36 cellular contexts compared by ENCODE assay signal in the genomic region with DNA sequence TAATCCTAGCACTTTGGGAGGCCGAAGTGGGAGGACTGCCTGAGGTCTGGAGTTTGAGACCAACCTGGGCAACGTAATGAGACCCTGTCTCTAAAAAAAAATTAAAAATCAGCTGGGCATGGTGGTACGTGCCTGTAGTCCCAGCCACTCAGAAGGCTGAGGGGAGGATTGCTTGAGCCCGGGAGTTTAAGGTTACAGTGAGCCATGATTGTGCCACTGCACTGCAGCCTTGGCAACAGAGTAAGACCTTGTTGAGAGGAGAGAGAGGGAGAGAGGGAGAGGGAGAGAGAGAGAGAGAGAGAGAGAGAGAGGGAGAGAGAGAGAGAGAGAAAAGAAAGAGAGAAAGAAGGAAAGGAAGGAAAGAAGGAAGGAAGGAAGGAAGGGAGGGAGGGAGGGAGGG.
"Had no signal": no experiment of that assay in that cellular context is flagged by ENCODE, and none has a peak within 500 bp of the region (broad histone marks: within the 10 kb centered on the region; RNA-seq: fewer than 3 reads in every experiment).

No MANE protein-coding gene starts in this region.

- H3K4me3 ChIP-seq: adrenal gland, cardiac muscle cell had no signal

- H3K36me3 Mint-ChIP-seq: brain had no signal

- H3K4me3 Mint-ChIP-seq: activated B cell treated with CpG ODN at 0.5 μM for 24 hours; activated CD4-positive, alpha-beta memory T cell treated with anti-CD3 and anti-CD28 coated beads for 36 hours; activated CD4-positive, alpha-beta T cell treated with anti-CD3 and anti-CD28 coated beads, Interleukin-2, amount 10 ng/mL, durations not matched to agents 24 days and 14 days; activated CD8-positive, alpha-beta T cell treated with anti-CD3 and anti-CD28 coated beads for 36 hours; activated naive CD4-positive, alpha-beta T cell treated with anti-CD3 and anti-CD28 coated beads for 36 hours; activated naive CD8-positive, alpha-beta T cell treated with anti-CD3 and anti-CD28 coated beads for 36 hours; activated T-cell treated with anti-CD3 and anti-CD28 coated beads, Interleukin-2, amount 50 U/mL, for 4 hours; activated T-cell treated with anti-CD3 and anti-CD28 coated beads, Interleukin-2, amount 50 U/mL, for 72 hours; activated T-helper 1 cell treated with anti-CD3 and anti-CD28 coated beads, Interleukin-12 subunit alpha, Interleukin-12 subunit beta, Interleukin-2, Interleukin-4 antibody, amounts not matched to agents 30 ng/mL and 10 ng/mL and 1 ng/mL, durations not matched to agents 14 hours and 24 hours and 36 hours; activated T-helper 17 cell treated with anti-CD3 and anti-CD28 coated beads, Interleukin-2, amount 50 U/mL, for 72 hours; brain; central memory CD8-positive, alpha-beta T cell; T-helper 1 cell treated with Interleukin-12 subunit alpha and Interleukin-12 subunit beta and Interleukin-4 antibody, amounts not matched to agents 30 μg/mL and 1 μg/mL, for 36 hours; T-helper 2 cell treated with Interferon-gamma antibody and Interleukin-4, amounts not matched to agents 5 μg/mL and 100 μg/mL, for 36 hours had no signal

- H3K27ac ChIP-seq: adrenal gland, VCaP had no signal

- H3K36me3 ChIP-seq: adrenal gland, cardiac muscle cell had no signal

- H3K27me3 Mint-ChIP-seq: activated B cell treated with CpG ODN at 0.5 μM for 24 hours; activated CD4-positive, alpha-beta memory T cell treated with anti-CD3 and anti-CD28 coated beads for 36 hours; activated CD4-positive, alpha-beta T cell treated with anti-CD3 and anti-CD28 coated beads, Interleukin-2, amount 10 ng/mL, durations not matched to agents 24 days and 14 days; activated CD8-positive, alpha-beta T cell treated with anti-CD3 and anti-CD28 coated beads for 36 hours; activated naive CD8-positive, alpha-beta T cell treated with anti-CD3 and anti-CD28 coated beads for 36 hours; activated T-helper 17 cell treated with anti-CD3 and anti-CD28 coated beads, Interleukin-2, amount 50 U/mL, for 72 hours; central memory CD8-positive, alpha-beta T cell had no signal

- DNase-seq: activated B cell treated with CpG ODN at 0.5 μM for 24 hours; activated CD4-positive, alpha-beta memory T cell treated with anti-CD3 and anti-CD28 coated beads for 36 hours; activated CD4-positive, alpha-beta T cell treated with anti-CD3 and anti-CD28 coated beads for 4 hours; activated CD4-positive, alpha-beta T cell treated with anti-CD3 and anti-CD28 coated beads, Interleukin-2, amount 10 ng/mL, durations not matched to agents 24 days and 14 days; activated CD4-positive, alpha-beta T cell treated with anti-CD3 and anti-CD28 coated beads, Interleukin-2, amount 50 U/mL, for 1 hour; activated CD4-positive, alpha-beta T cell treated with anti-CD3 and anti-CD28 coated beads, Interleukin-2, amount 50 U/mL, for 4 hours; activated CD4-positive, CD25-positive, alpha-beta regulatory T cell treated with anti-CD3 and anti-CD28 coated beads, Interleukin-2, amount 50 U/mL, for 72 hours; activated CD8-positive, alpha-beta memory T cell treated with anti-CD3 and anti-CD28 coated beads, Interleukin-2, amount 50 U/mL, for 4 hours; activated CD8-positive, alpha-beta T cell treated with anti-CD3 and anti-CD28 coated beads for 36 hours; activated effector memory CD4-positive, alpha-beta T cell treated with anti-CD3 and anti-CD28 coated beads, Interleukin-2, amount 50 U/mL, for 16 hours; activated gamma-delta T cell treated with Interleukin-2 at 50 U/mL for 16 hours; activated naive CD4-positive, alpha-beta T cell; activated naive CD4-positive, alpha-beta T cell treated with anti-CD3 and anti-CD28 coated beads for 36 hours; activated naive CD4-positive, alpha-beta T cell treated with anti-CD3 and anti-CD28 coated beads, Interleukin-2, amount 50 U/mL, for 16 hours; activated naive CD8-positive, alpha-beta T cell treated with anti-CD3 and anti-CD28 coated beads for 36 hours; activated T-cell treated with anti-CD3 and anti-CD28 coated beads for 4 hours; activated T-cell treated with anti-CD3 and anti-CD28 coated beads, Interleukin-2, amount 50 U/mL, for 1 hour; activated T-cell treated with anti-CD3 and anti-CD28 coated beads, Interleukin-2, amount 50 U/mL, for 4 hours; activated T-cell treated with anti-CD3 and anti-CD28 coated beads, Interleukin-2, amount 50 U/mL, for 72 hours; amniotic stem cell; aorta; caudate nucleus; cerebellar nuclear complex; T-helper 1 cell; T-helper 2 cell; T-helper 9 cell had no signal

- H3K9me3 Mint-ChIP-seq: activated B cell treated with CpG ODN at 0.5 μM for 24 hours; activated CD8-positive, alpha-beta T cell treated with anti-CD3 and anti-CD28 coated beads for 36 hours; activated naive CD4-positive, alpha-beta T cell treated with anti-CD3 and anti-CD28 coated beads for 36 hours; activated T-cell treated with anti-CD3 and anti-CD28 coated beads, Interleukin-2, amount 50 U/mL, for 4 hours; activated T-helper 1 cell treated with anti-CD3 and anti-CD28 coated beads, Interleukin-12 subunit alpha, Interleukin-12 subunit beta, Interleukin-2, Interleukin-4 antibody, amounts not matched to agents 30 ng/mL and 10 ng/mL and 1 ng/mL, durations not matched to agents 14 hours and 24 hours and 36 hours; activated T-helper 17 cell treated with anti-CD3 and anti-CD28 coated beads, Interleukin-2, amount 50 U/mL, for 72 hours; brain; central memory CD8-positive, alpha-beta T cell; T-helper 2 cell treated with Interferon-gamma antibody and Interleukin-4, amounts not matched to agents 5 μg/mL and 100 μg/mL, for 36 hours had no signal

- ATAC-seq: activated CD8-positive, alpha-beta T cell treated with anti-CD3 and anti-CD28 coated beads for 36 hours; activated naive CD4-positive, alpha-beta T cell treated with anti-CD3 and anti-CD28 coated beads, Interleukin-2, amount 50 U/mL, for 72 hours; activated T-cell treated with anti-CD3 and anti-CD28 coated beads, Interleukin-2, amount 50 U/mL, for 4 hours; activated T-cell treated with anti-CD3 and anti-CD28 coated beads, Interleukin-2, amount 50 U/mL, for 72 hours; activated T-helper 17 cell treated with anti-CD3 and anti-CD28 coated beads, Interleukin-2, amount 50 U/mL, for 72 hours had no signal

- H3K27ac Mint-ChIP-seq: activated B cell treated with CpG ODN at 0.5 μM for 24 hours; activated CD4-positive, alpha-beta memory T cell treated with anti-CD3 and anti-CD28 coated beads for 36 hours; activated CD4-positive, alpha-beta T cell treated with anti-CD3 and anti-CD28 coated beads, Interleukin-2, amount 10 ng/mL, durations not matched to agents 24 days and 14 days; activated CD8-positive, alpha-beta T cell treated with anti-CD3 and anti-CD28 coated beads for 36 hours; activated naive CD4-positive, alpha-beta T cell treated with anti-CD3 and anti-CD28 coated beads for 36 hours; activated naive CD8-positive, alpha-beta T cell treated with anti-CD3 and anti-CD28 coated beads for 36 hours; activated T-cell treated with anti-CD3 and anti-CD28 coated beads, Interleukin-2, amount 50 U/mL, for 72 hours; activated T-helper 1 cell treated with anti-CD3 and anti-CD28 coated beads, Interleukin-12 subunit alpha, Interleukin-12 subunit beta, Interleukin-2, Interleukin-4 antibody, amounts not matched to agents 30 ng/mL and 10 ng/mL and 1 ng/mL, durations not matched to agents 14 hours and 24 hours and 36 hours; activated T-helper 17 cell treated with anti-CD3 and anti-CD28 coated beads, Interleukin-2, amount 50 U/mL, for 72 hours; brain; T-helper 1 cell treated with Interleukin-12 subunit alpha and Interleukin-12 subunit beta and Interleukin-4 antibody, amounts not matched to agents 30 μg/mL and 1 μg/mL, for 36 hours; T-helper 2 cell treated with Interferon-gamma antibody and Interleukin-4, amounts not matched to agents 5 μg/mL and 100 μg/mL, for 36 hours had no signal

- H3K9me3 ChIP-seq: adrenal gland had no signal
